ENCODE assay signal across 17 cellular contexts in the genomic region with DNA sequence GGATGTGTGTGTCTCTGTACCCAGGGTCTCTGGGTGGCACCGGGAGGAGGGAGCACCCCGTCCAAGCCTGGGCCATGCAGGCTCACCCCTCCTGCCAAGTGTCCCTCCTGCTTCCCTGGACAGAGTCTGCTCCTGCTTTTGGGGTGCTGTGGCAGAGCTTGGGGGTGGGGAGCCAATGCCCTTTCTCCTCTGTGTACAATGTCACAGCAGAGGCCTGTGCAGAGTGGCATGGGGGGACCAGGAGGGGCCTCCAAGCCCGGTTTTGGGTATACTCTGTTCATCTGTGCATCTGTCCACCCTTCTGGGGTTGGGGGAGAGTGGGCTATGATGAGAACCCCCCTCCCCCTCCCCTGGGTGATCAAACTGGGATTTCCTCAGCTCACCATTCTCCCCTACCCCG.
"Had no signal": no experiment of that assay in that cellular context is flagged by ENCODE, and none has a peak within 500 bp of the region (broad histone marks: within the 10 kb centered on the region; RNA-seq: fewer than 3 reads in every experiment).

No MANE protein-coding gene starts in this region.

- H3K4me1 Mint-ChIP-seq: activated CD4-positive, alpha-beta T cell treated with anti-CD3 and anti-CD28 coated beads for 36 hours had no signal

- H3K27ac Mint-ChIP-seq: activated CD4-positive, alpha-beta memory T cell treated with anti-CD3 and anti-CD28 coated beads for 36 hours; activated CD4-positive, alpha-beta T cell treated with anti-CD3 and anti-CD28 coated beads for 36 hours; activated naive CD8-positive, alpha-beta T cell; activated T-helper 1 cell treated with anti-CD3 and anti-CD28 coated beads, Interleukin-12 subunit alpha, Interleukin-12 subunit beta, Interleukin-2, Interleukin-4 antibody, amounts not matched to agents 30 ng/mL and 10 ng/mL and 1 ng/mL, durations not matched to agents 14 hours and 24 hours and 36 hours had no signal

- H3K36me3 ChIP-seq: ovary, right lobe of liver had no signal

- H3K27me3 Mint-ChIP-seq: central memory CD8-positive, alpha-beta T cell had no signal

- H3K4me2 ChIP-seq: smooth muscle cell had no signal

- H3K9me3 Mint-ChIP-seq: activated CD4-positive, alpha-beta memory T cell treated with anti-CD3 and anti-CD28 coated beads for 36 hours; activated T-helper 1 cell treated with anti-CD3 and anti-CD28 coated beads, Interleukin-12 subunit alpha, Interleukin-12 subunit beta, Interleukin-2, Interleukin-4 antibody, amounts not matched to agents 30 ng/mL and 10 ng/mL and 1 ng/mL, durations not matched to agents 14 hours and 24 hours and 36 hours; central memory CD8-positive, alpha-beta T cell; neural crest cell; WTC11 had no signal

- H3K27ac ChIP-seq: body of pancreas, coronary artery, left lung, ovary, right lobe of liver, thoracic aorta, upper lobe of left lung had no signal

- DNase-seq: activated CD4-positive, alpha-beta memory T cell treated with anti-CD3 and anti-CD28 coated beads for 36 hours; activated CD4-positive, alpha-beta T cell treated with anti-CD3 and anti-CD28 coated beads for 36 hours; activated T-cell treated with anti-CD3 and anti-CD28 coated beads for 4 hours; body of pancreas; left lung; ovary; right lobe of liver; stimulated activated CD4-positive, alpha-beta T cell treated with anti-CD3 and anti-CD28 coated beads, Interleukin-4, amount 100 ng/mL, for 1 hour; upper lobe of left lung had no signal

- H3K4me3 Mint-ChIP-seq: activated CD4-positive, alpha-beta memory T cell treated with anti-CD3 and anti-CD28 coated beads for 36 hours; activated CD4-positive, alpha-beta T cell treated with anti-CD3 and anti-CD28 coated beads for 36 hours; activated naive CD8-positive, alpha-beta T cell; activated T-helper 1 cell treated with anti-CD3 and anti-CD28 coated beads, Interleukin-12 subunit alpha, Interleukin-12 subunit beta, Interleukin-2, Interleukin-4 antibody, amounts not matched to agents 30 ng/mL and 10 ng/mL and 1 ng/mL, durations not matched to agents 14 hours and 24 hours and 36 hours; central memory CD8-positive, alpha-beta T cell; neural crest cell; WTC11 had no signal

- H3K4me1 ChIP-seq: body of pancreas, left lung, right lobe of liver had no signal

- H3K9me3 ChIP-seq: body of pancreas, left lung, ovary, right lobe of liver, thoracic aorta, upper lobe of left lung had no signal

- H3K36me3 Mint-ChIP-seq: activated CD4-positive, alpha-beta memory T cell treated with anti-CD3 and anti-CD28 coated beads for 36 hours; activated naive CD8-positive, alpha-beta T cell; WTC11 had no signal

- ATAC-seq: activated CD4-positive, alpha-beta T cell treated with anti-CD3 and anti-CD28 coated beads for 36 hours; body of pancreas; left lung had no signal

- H3K4me3 ChIP-seq: body of pancreas, coronary artery, left lung, ovary, right lobe of liver, smooth muscle cell, thoracic aorta, upper lobe of left lung had no signal

- H3K27me3 ChIP-seq: body of pancreas, left lung, ovary, right lobe of liver, upper lobe of left lung had no signal
